In genomic region chr10:102393411-102394078, GRCh38 we compare ENCODE assay signal across 8 cellular contexts. TPM values are rescaled to one million over a fixed set of nuclear protein-coding genes. Genes with fewer than 3 reads are reported as not detected.
DNase-seq lines count a peak whose midpoint lies in the region; ATAC-seq and TF ChIP-seq lines count a peak whose summit lies in the region.

No MANE protein-coding gene starts in this region.

- peak; percentile 90 for TF ChIP-seq CTCF in AG09319 (IDR thresholded peaks at IDR 0.05; ENCODE audit: low read depth, low read length)
- TF ChIP-seq CTCF in HL-60 (IDR thresholded peaks at IDR 0.05; ENCODE audit: insufficient read depth, low read length): peak; percentile 64
- peak; percentile 85 for TF ChIP-seq CTCF in MCF 10A (IDR thresholded peaks at IDR 0.05; ENCODE audit: unreplicated experiment)

- H3K27me3 ChIP-seq in HL-60 (ENCODE audit: insufficient read depth, poor library complexity, severe bottlenecking): peaks cover 11% of the 10 kb centered on the region
- no peaks in the 10 kb centered on the region for H3K27me3 ChIP-seq in mucosa of rectum (ENCODE audit: control insufficient read depth in 2 of 2, insufficient read depth in 2 of 2, low read length in 2 of 2)

- H3K27ac ChIP-seq in HL-60 (replicated peaks) (peak overlapping the region; percentile 79), mucosa of rectum (ENCODE audit: low read depth in 2 of 2, low read length in 2 of 2) (peak overlapping the region; percentile 94 to 99)

- H3K4me1 ChIP-seq in mucosa of rectum (ENCODE audit: control insufficient read depth in 2 of 2, insufficient read depth in 2 of 2, low read length in 2 of 2): peaks cover 21 to 27% of the 10 kb centered on the region in 2 donors

- no peaks in the 10 kb centered on the region for H3K27me3 Mint-ChIP-seq in MCF 10A (ENCODE audit: insufficient read depth, unreplicated experiment)

- peaks cover 5% of the 10 kb centered on the region for H3K4me1 Mint-ChIP-seq in MCF 10A (ENCODE audit: insufficient read depth, unreplicated experiment)

- H3K27ac Mint-ChIP-seq in MCF 10A (ENCODE audit: low read depth, unreplicated experiment): peak overlapping the region; percentile 99

- peaks cover 21% of the 10 kb centered on the region for H3K36me3 Mint-ChIP-seq in MCF 10A (ENCODE audit: insufficient read depth, unreplicated experiment)

- CTCF ChIA-PET in MCF 10A (lab: Yijun Ruan, JAX): interaction anchor here (0.6 to 10.5 kb wide), 32 partner anchors 9 to 1544 kb away, joined by 3 to 137 read pairs (median 4); partner anchors contain the start of genes ELOVL3 and FBXL15

- peak overlapping the region; percentile 92 for H3K4me3 Mint-ChIP-seq in MCF 10A (ENCODE audit: unreplicated experiment)

- POLR2A ChIA-PET in MCF 10A (lab: Yijun Ruan, JAX): interaction anchor here (0.7 to 5.4 kb wide), 15 partner anchors 8 to 240 kb away, joined by 3 to 96 read pairs (median 4); partner anchors contain the start of genes ACTR1A, C10orf95, CUEDC2 and FBXL15

- no peaks in the 10 kb centered on the region for H3K9me3 ChIP-seq in mucosa of rectum (ENCODE audit: control insufficient read depth in 2 of 2, low read length in 2 of 2)

- no peak for ATAC-seq in left lobe of liver
- no peak for ATAC-seq in activated CD4-positive, CD25-positive, alpha-beta regulatory T cell treated with anti-CD3 and anti-CD28 coated beads, Interleukin-2, amount 50 U/mL, for 24 hours

- BruUV-seq in MCF 10A (replicated peaks; lab: Mats Ljungman, UMichigan): TSS peak; percentile 78

- intact Hi-C loops in MCF 10A (cut with micrococcal nuclease): loop anchor here (1.0 to 2.0 kb wide), 3 partner anchors 27 to 189 kb away; partner anchors contain the start of gene FBXL15

- H3K9me3 Mint-ChIP-seq in MCF 10A (ENCODE audit: unreplicated experiment): no peaks in the 10 kb centered on the region

- DNase-seq in AG09319 (ENCODE audit: extremely low read depth, low read depth): no peak
- no peak for DNase-seq in HL-60 (ENCODE audit: low read depth in 1 of 2, low spot score in 1 of 2)
- no peak for DNase-seq in MCF 10A (ENCODE audit: unreplicated experiment)
- DNase-seq in GF-D8 (lab: John Stamatoyannopoulos, UW): no peak
- no peak for DNase-seq in NCI-H2029 treated with DMSO at 0.1 percent for 48 hours (lab: John Stamatoyannopoulos, UW)
- DNase-seq in left lobe of liver (ENCODE audit: low spot score): no peak

- peak overlapping the region; percentile 81 to 94 for H3K9ac ChIP-seq in mucosa of rectum (ENCODE audit: low read depth in 1 of 2, low read length in 2 of 2)

- H3K4me3 ChIP-seq in HL-60 (replicated peaks; ENCODE audit: insufficient read depth, low read length): peak overlapping the region; percentile 75
- H3K4me3 ChIP-seq in mucosa of rectum (ENCODE audit: low read length in 2 of 2): peak overlapping the region; percentile 92 to 97

- H3K36me3 ChIP-seq in mucosa of rectum (ENCODE audit: control insufficient read depth in 2 of 2, insufficient read depth in 2 of 2, low read length in 2 of 2): peaks cover 0 to 11% of the 10 kb centered on the region in 2 donors

RNA-seq across cellular contexts. Expression of gene NFKB2, which starts 2.0 kb away (rescaled TPM):
- total RNA-seq in MCF 10A (2022) (60.9 and 76.2 TPM in 2 replicates), left lobe of liver (9.0 TPM)

RNA-seq across cellular contexts. Expression of gene PSD, which starts 25.0 kb away (rescaled TPM):
- total RNA-seq in MCF 10A (2022) (0.66 and 0.75 TPM in 2 replicates), left lobe of liver (7.0 TPM)

RNA-seq across cellular contexts. Expression of gene FBXL15, which starts 27.1 kb away (rescaled TPM):
- 11.1 and 11.3 TPM in 2 replicates for total RNA-seq in MCF 10A (2022)
- 12.7 TPM for total RNA-seq in left lobe of liver

RNA-seq across cellular contexts. Expression of gene CUEDC2, which starts 38.8 kb away (rescaled TPM):
- 55.0 and 64.5 TPM in 2 replicates for total RNA-seq in MCF 10A (2022)
- 23.4 TPM for total RNA-seq in left lobe of liver

RNA-seq across cellular contexts. Expression of gene C10orf95, which starts 57.8 kb away (rescaled TPM):
- total RNA-seq in MCF 10A (2022) (0.49 and 0.63 TPM in 2 replicates), left lobe of liver (not detected)
